ENCODE assay signal across 1 cellular context in genomic region chr18:48727685-48728084, GRCh38.
TF ChIP-seq lines count a peak whose summit lies in the region.

No MANE protein-coding gene starts in this region.

TF ChIP-seq in GM23338, 12 proteins besides CTCF, POLR2A, EP300 and RAD21:
- no peak for TF ChIP-seq ZNF462 (CRISPR knock-in tag; IDR thresholded peaks at IDR 0.05)
- no peak for TF ChIP-seq JUNB (IDR thresholded peaks at IDR 0.05; ENCODE audit: unreplicated experiment)
- TF ChIP-seq STAT1 (IDR thresholded peaks at IDR 0.05; ENCODE audit: unreplicated experiment), result no peak
- TF ChIP-seq POLR2AphosphoS5 (IDR thresholded peaks at IDR 0.05; ENCODE audit: low read depth), result no peak
- no peak for TF ChIP-seq CREB1 (CRISPR knock-in tag; IDR thresholded peaks at IDR 0.05; ENCODE audit: low read depth)
TF ChIP-seq in GM23338: peak in this region for 0.
